ENCODE assay signal across 20 cellular contexts in genomic region chr5:76709762-76710161, GRCh38. TPM values are rescaled to one million over a fixed set of nuclear protein-coding genes. Genes with fewer than 3 reads are reported as not detected.
DNase-seq lines count a peak whose midpoint lies in the region; ATAC-seq and FAIRE-seq lines count a peak whose summit lies in the region.
"Had no signal": no experiment of that assay in that cellular context is flagged by ENCODE, and none has a peak within 500 bp of the region (broad histone marks: within the 10 kb centered on the region; RNA-seq: fewer than 3 reads in every experiment).

No MANE protein-coding gene starts in this region.

- no peak for FAIRE-seq in urothelium cell line (lab: Jason Lieb, UNC)
- FAIRE-seq: bronchial epithelial cell, H1 had no signal

- H3K4me1 ChIP-seq in adipocyte (ENCODE audit: control insufficient read depth, insufficient read depth, low read length): peaks cover 26% of the 10 kb centered on the region
- H3K4me1 ChIP-seq: right atrium auricular region had no signal

- H3K9me3 ChIP-seq in adipocyte (ENCODE audit: control insufficient read depth, low read length): no peaks in the 10 kb centered on the region
- H3K9me3 ChIP-seq: left ventricle myocardium inferior, right atrium auricular region had no signal

- DNase-seq in H4 (ENCODE audit: low spot score) (peak; percentile 52), adipocyte (ENCODE audit: low read depth) (peak; percentile 71), foreskin melanocyte (peak; percentile 87), urothelium cell line (ENCODE audit: low spot score) (peak; percentile 41), C1 segment of cervical spinal cord (lab: John Stamatoyannopoulos, UW) (no peak)
- DNase-seq: activated CD8-positive, alpha-beta memory T cell treated with anti-CD3 and anti-CD28 coated beads for 24 hours; activated gamma-delta T cell; CD8-positive, alpha-beta T cell; heart right ventricle; left ventricle myocardium inferior; naive B cell; NCI-H2081; SHP77 treated with DMSO at 0.1 percent for 48 hours; stimulated activated CD4-positive, alpha-beta T cell treated with anti-CD3 and anti-CD28 coated beads, Interleukin-4, amount 100 ng/mL, for 24 hours; WERI-Rb-1 had no signal

- H3K4me3 ChIP-seq in adipocyte (ENCODE audit: low read length): no peak overlapping the region
- H3K4me3 ChIP-seq: heart right ventricle, left ventricle myocardium inferior, right atrium auricular region had no signal

- ATAC-seq in HG03457 (IDR thresholded peaks at IDR 0.05; ENCODE audit: unreplicated experiment) (no peak), GM19452 (IDR thresholded peaks at IDR 0.05; ENCODE audit: unreplicated experiment) (no peak)
- ATAC-seq: CD8-positive, alpha-beta T cell had no signal

- H3K36me3 ChIP-seq in adipocyte (ENCODE audit: control insufficient read depth, insufficient read depth, low read length, severe bottlenecking): no peaks in the 10 kb centered on the region
- H3K36me3 ChIP-seq: left ventricle myocardium inferior, right atrium auricular region, WERI-Rb-1 had no signal

- peaks cover 14% of the 10 kb centered on the region for H3K27me3 ChIP-seq in adipocyte (replicated peaks; ENCODE audit: control insufficient read depth, insufficient read depth, low read length)

- peak overlapping the region; percentile 9 for H3K9ac ChIP-seq in adipocyte (ENCODE audit: low read length)

RNA-seq across cellular contexts. Expression of gene F2R, which starts 6.2 kb away (rescaled TPM):
- total RNA-seq in H4 (2014; rRNA removed; shearing (Covaris generic)): 34.1 and 44.8 TPM in 2 replicates

Comparison
In these comparisons a context has a peak if more than half of its experiments do, and no peak if none do; other contexts are left out.
1. DNase-seq: peak in H4 (single experiment), adipocyte (single experiment), foreskin melanocyte (single experiment) and urothelium cell line (single experiment); none in C1 segment of cervical spinal cord (0 of 14).